ENCODE assay signal across 13 cellular contexts in genomic region chr19:3274245-3275067, GRCh38. TPM values are rescaled to one million over a fixed set of nuclear protein-coding genes. Genes with fewer than 3 reads are reported as not detected.
DNase-seq lines count a peak whose midpoint lies in the region; ATAC-seq and TF ChIP-seq lines count a peak whose summit lies in the region.
"Had no signal": no experiment of that assay in that cellular context is flagged by ENCODE, and none has a peak within 500 bp of the region (broad histone marks: within the 10 kb centered on the region; RNA-seq: fewer than 3 reads in every experiment).

No MANE protein-coding gene starts in this region.

- H4K20me1 ChIP-seq in osteoblast (ENCODE audit: insufficient read depth, low read length) = no peaks in the 10 kb centered on the region

- H3K9me3 ChIP-seq in NT2/D1 (ENCODE audit: insufficient read depth, low read length) (peaks cover 11% of the 10 kb centered on the region; the same call in 1 of the 2 replicates), osteoblast (ENCODE audit: low read depth, low read length) (peaks cover 4% of the 10 kb centered on the region), aorta (ENCODE audit: control insufficient read depth, low read length) (peaks cover 4% of the 10 kb centered on the region)
- H3K9me3 ChIP-seq: testis had no signal

- CTCF ChIA-PET in activated CD8-positive, alpha-beta memory T cell treated with anti-CD3 and anti-CD28 coated beads, Interleukin-2, amount 10 ng/mL, durations not matched to agents 7 days and 5 days (lab: Charles Lee) = interaction anchor here (0.7 to 2.1 kb wide), 5 partner anchors 10 to 416 kb away, joined by 3 to 12 read pairs (median 5); partner anchors contain the start of gene CELF5

- H3K27ac Mint-ChIP-seq in activated CD8-positive, alpha-beta memory T cell treated with anti-CD3 and anti-CD28 coated beads, Interleukin-2, amount 10 ng/mL, durations not matched to agents 7 days and 5 days = peak overlapping the region; percentile 81
- peak overlapping the region; percentile 73 to 96 (median 85) for H3K27ac Mint-ChIP-seq in brain
- H3K27ac Mint-ChIP-seq: endodermal cell had no signal

- H3K4me2 ChIP-seq in osteoblast (ENCODE audit: insufficient read depth, low read length) = no peak overlapping the region

- 66 to 68% methylated on average over 12 of the region's 12 CpGs for WGBS in aorta, 2 donors

- peaks cover 8% of the 10 kb centered on the region for H3K4me1 ChIP-seq in NT2/D1 (ENCODE audit: insufficient read depth, insufficient read length)
- H3K4me1 ChIP-seq in osteoblast (ENCODE audit: insufficient read depth, low read length) = no peaks in the 10 kb centered on the region
- no peaks in the 10 kb centered on the region for H3K4me1 ChIP-seq in aorta (ENCODE audit: control insufficient read depth in 1 of 2, insufficient read depth in 2 of 2, low read length in 2 of 2)
- H3K4me1 ChIP-seq: breast epithelium, testis had no signal

- peak overlapping the region; percentile 76 for H3K4me3 Mint-ChIP-seq in activated CD8-positive, alpha-beta memory T cell treated with anti-CD3 and anti-CD28 coated beads, Interleukin-2, amount 10 ng/mL, durations not matched to agents 7 days and 5 days
- peak overlapping the region; percentile 60 to 84 (median 70) for H3K4me3 Mint-ChIP-seq in brain

- peaks cover 13% of the 10 kb centered on the region for H3K4me1 Mint-ChIP-seq in activated CD8-positive, alpha-beta memory T cell treated with anti-CD3 and anti-CD28 coated beads, Interleukin-2, amount 10 ng/mL, durations not matched to agents 7 days and 5 days
- peaks cover 63% of the 10 kb centered on the region for H3K4me1 Mint-ChIP-seq in brain
- H3K4me1 Mint-ChIP-seq: endodermal cell had no signal

- H3K36me3 ChIP-seq in NT2/D1 (ENCODE audit: insufficient read depth, insufficient read length, low read length) (no peaks in the 10 kb centered on the region), osteoblast (ENCODE audit: insufficient read depth, low read length) (no peaks in the 10 kb centered on the region), aorta (ENCODE audit: control insufficient read depth in 1 of 2, insufficient read depth in 2 of 2, low read length in 1 of 2) (no peaks in the 10 kb centered on the region)
- H3K36me3 ChIP-seq: breast epithelium had no signal

- ATAC-seq in activated CD8-positive, alpha-beta memory T cell treated with anti-CD3 and anti-CD28 coated beads, Interleukin-2, amount 10 ng/mL, durations not matched to agents 7 days and 5 days = no peak
- ATAC-seq in aorta (ENCODE audit: low FRiP score) (no peak), HG03108 (IDR thresholded peaks at IDR 0.05; ENCODE audit: unreplicated experiment) (no peak)

- no peaks in the 10 kb centered on the region for H3K79me2 ChIP-seq in osteoblast (ENCODE audit: insufficient read depth, low read length)

- DNase-seq in activated CD8-positive, alpha-beta memory T cell treated with anti-CD3 and anti-CD28 coated beads, Interleukin-2, amount 10 ng/mL, durations not matched to agents 7 days and 5 days = no peak
- no peak for DNase-seq in activated CD8-positive, alpha-beta memory T cell treated with anti-CD3 and anti-CD28 coated beads, Interleukin-2, amount 50 U/mL, for 4 hours
- DNase-seq in NT2/D1 (ENCODE audit: low read depth, low spot score) (no peak), osteoblast (ENCODE audit: insufficient read length, low spot score, missing footprints) (peak; percentile 81), cerebellum (ENCODE audit: low spot score) (no peak), aorta (no peak)
- DNase-seq: SIG-M5 had no signal

- H3K27ac ChIP-seq in osteoblast (ENCODE audit: low read depth, low read length) (no peak overlapping the region), aorta (ENCODE audit: low read depth in 1 of 2, low read length in 2 of 2) (no peak overlapping the region)
- H3K27ac ChIP-seq: breast epithelium, testis had no signal

- intact Hi-C loops in aorta (cut with DNase I) = no loop called here

- H3K36me3 Mint-ChIP-seq in activated CD8-positive, alpha-beta memory T cell treated with anti-CD3 and anti-CD28 coated beads, Interleukin-2, amount 10 ng/mL, durations not matched to agents 7 days and 5 days = no peaks in the 10 kb centered on the region
- H3K36me3 Mint-ChIP-seq in brain = peaks cover 9% of the 10 kb centered on the region

- no peaks in the 10 kb centered on the region for H3K9me3 Mint-ChIP-seq in activated CD8-positive, alpha-beta memory T cell treated with anti-CD3 and anti-CD28 coated beads, Interleukin-2, amount 10 ng/mL, durations not matched to agents 7 days and 5 days (ENCODE audit: low read depth)
- peaks cover 0 to 15% (median 3%) of the 10 kb centered on the region in 5 experiments for H3K9me3 Mint-ChIP-seq in brain

- no peak overlapping the region for H3K4me3 ChIP-seq in NT2/D1 (ENCODE audit: insufficient read length, low read depth)
- no peak overlapping the region for H3K4me3 ChIP-seq in osteoblast (ENCODE audit: insufficient read depth, low read length)
- H3K4me3 ChIP-seq in aorta (ENCODE audit: low read length in 2 of 2) = no peak overlapping the region

- H2AFZ ChIP-seq in osteoblast (ENCODE audit: low read length) = no peak overlapping the region

- peaks cover 4% of the 10 kb centered on the region for H3K27me3 ChIP-seq in NT2/D1 (ENCODE audit: insufficient read depth, insufficient read length)
- H3K27me3 ChIP-seq in osteoblast (ENCODE audit: insufficient read depth, low read length) = peaks cover 37% of the 10 kb centered on the region
- H3K27me3 ChIP-seq in aorta (ENCODE audit: control insufficient read depth in 1 of 2, insufficient read depth in 2 of 2, low read length in 1 of 2) = no peaks in the 10 kb centered on the region
- H3K27me3 ChIP-seq: testis had no signal

- peak overlapping the region; percentile 13 for H3K9ac ChIP-seq in NT2/D1 (ENCODE audit: insufficient read length, low read depth)

- H3K27me3 Mint-ChIP-seq in activated CD8-positive, alpha-beta memory T cell treated with anti-CD3 and anti-CD28 coated beads, Interleukin-2, amount 10 ng/mL, durations not matched to agents 7 days and 5 days = peaks cover 19% of the 10 kb centered on the region
- peaks cover 7% of the 10 kb centered on the region for H3K27me3 Mint-ChIP-seq in brain

- TF ChIP-seq CTCF in brain (conservative IDR thresholded peaks at IDR 0.05) (no peak), osteoblast (IDR thresholded peaks at IDR 0.05; ENCODE audit: extremely low read depth, low read depth, low read length) (no peak)

RNA-seq across cellular contexts. Expression of gene CELF5, which starts 50.0 kb away (rescaled TPM):
- total RNA-seq in activated CD8-positive, alpha-beta memory T cell treated with anti-CD3 and anti-CD28 coated beads, Interleukin-2, amount 10 ng/mL, durations not matched to agents 7 days and 5 days = not detected
- polyA plus RNA-seq in brain (ENCODE audit: insufficient read depth, low read depth, low replicate concordance) (33.6 TPM), aorta (under 1 TPM in 1 of 2 donors, not detected in 1; 0.08 TPM)
- total RNA-seq in osteoblast (not detected in 2 replicates), cerebellum (37.6 TPM), aorta (not detected)
- total RNA-seq: posterior vena cava had no signal

Comparison
In these comparisons a context has a peak if more than half of its experiments do, and no peak if none do; other contexts are left out.
1. RNA of gene CELF5, which starts 50.0 kb away (total RNA-seq): 37.6 TPM in cerebellum (single experiment); not detected in aorta, not detected in activated CD8-positive, alpha-beta memory T cell treated with anti-CD3 and anti-CD28 coated beads, Interleukin-2, amount 10 ng/mL, durations not matched to agents 7 days and 5 days and not detected in osteoblast; every median in the first group is over 10 times any median in the second.